1 cellular context compared by ENCODE assay signal in genomic region chr17:78953356-78954350, GRCh38.
TF ChIP-seq lines count a peak whose summit lies in the region.

No MANE protein-coding gene starts in this region.

TF ChIP-seq in HepG2, 621 proteins besides CTCF, POLR2A, EP300 and RAD21:
- TF ChIP-seq ZNF773 (CRISPR knock-in tag; IDR thresholded peaks at IDR 0.05; ENCODE audit: borderline replicate concordance) = no peak
- TF ChIP-seq SALL2 (CRISPR knock-in tag; IDR thresholded peaks at IDR 0.05) = no peak
- no peak for TF ChIP-seq ZNF34 (CRISPR knock-in tag; IDR thresholded peaks at IDR 0.05; ENCODE audit: borderline replicate concordance)
- no peak for TF ChIP-seq ZNF556 (CRISPR knock-in tag; IDR thresholded peaks at IDR 0.05; ENCODE audit: borderline replicate concordance)
- TF ChIP-seq CCDC6 (CRISPR knock-in tag; IDR thresholded peaks at IDR 0.05) = no peak
- TF ChIP-seq ZNF768 (CRISPR knock-in tag; IDR thresholded peaks at IDR 0.05) = peak; percentile 97
- TF ChIP-seq, protein P1, sequence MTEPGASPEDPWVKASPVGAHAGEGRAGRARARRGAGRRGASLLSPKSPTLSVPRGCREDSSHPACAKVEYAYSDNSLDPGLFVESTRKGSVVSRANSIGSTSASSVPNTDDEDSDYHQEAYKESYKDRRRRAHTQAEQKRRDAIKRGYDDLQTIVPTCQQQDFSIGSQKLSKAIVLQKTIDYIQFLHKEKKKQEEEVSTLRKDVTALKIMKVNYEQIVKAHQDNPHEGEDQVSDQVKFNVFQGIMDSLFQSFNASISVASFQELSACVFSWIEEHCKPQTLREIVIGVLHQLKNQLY (CRISPR knock-in tag; IDR thresholded peaks at IDR 0.05) = no peak
- no peak for TF ChIP-seq KLF13 (CRISPR knock-in tag; IDR thresholded peaks at IDR 0.05)
- TF ChIP-seq TBP (CRISPR knock-in tag; IDR thresholded peaks at IDR 0.05) = no peak
- TF ChIP-seq ZNF841 (CRISPR knock-in tag; IDR thresholded peaks at IDR 0.05; ENCODE audit: borderline replicate concordance) = no peak
- TF ChIP-seq NR1H2 (CRISPR knock-in tag; IDR thresholded peaks at IDR 0.05; ENCODE audit: borderline replicate concordance, low read depth) = no peak
- no peak for TF ChIP-seq SRF (IDR thresholded peaks at IDR 0.05; ENCODE audit: low read depth, low read length)
- TF ChIP-seq NKX3-1 (CRISPR knock-in tag; IDR thresholded peaks at IDR 0.05) = no peak
- TF ChIP-seq, protein P2, sequence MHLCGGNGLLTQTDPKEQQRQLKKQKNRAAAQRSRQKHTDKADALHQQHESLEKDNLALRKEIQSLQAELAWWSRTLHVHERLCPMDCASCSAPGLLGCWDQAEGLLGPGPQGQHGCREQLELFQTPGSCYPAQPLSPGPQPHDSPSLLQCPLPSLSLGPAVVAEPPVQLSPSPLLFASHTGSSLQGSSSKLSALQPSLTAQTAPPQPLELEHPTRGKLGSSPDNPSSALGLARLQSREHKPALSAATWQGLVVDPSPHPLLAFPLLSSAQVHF (CRISPR knock-in tag; IDR thresholded peaks at IDR 0.05) = no peak
- 0 out of 2 replicates have a peak, but pooled peaks have one; percentile 23 for TF ChIP-seq FOXO4 (CRISPR knock-in tag; conservative IDR thresholded peaks at IDR 0.05)
- no peak for TF ChIP-seq ZMYM3 (CRISPR knock-in tag; IDR thresholded peaks at IDR 0.05)
- no peak for TF ChIP-seq ZNF12 (CRISPR knock-in tag; IDR thresholded peaks at IDR 0.05)
- TF ChIP-seq, protein P3, sequence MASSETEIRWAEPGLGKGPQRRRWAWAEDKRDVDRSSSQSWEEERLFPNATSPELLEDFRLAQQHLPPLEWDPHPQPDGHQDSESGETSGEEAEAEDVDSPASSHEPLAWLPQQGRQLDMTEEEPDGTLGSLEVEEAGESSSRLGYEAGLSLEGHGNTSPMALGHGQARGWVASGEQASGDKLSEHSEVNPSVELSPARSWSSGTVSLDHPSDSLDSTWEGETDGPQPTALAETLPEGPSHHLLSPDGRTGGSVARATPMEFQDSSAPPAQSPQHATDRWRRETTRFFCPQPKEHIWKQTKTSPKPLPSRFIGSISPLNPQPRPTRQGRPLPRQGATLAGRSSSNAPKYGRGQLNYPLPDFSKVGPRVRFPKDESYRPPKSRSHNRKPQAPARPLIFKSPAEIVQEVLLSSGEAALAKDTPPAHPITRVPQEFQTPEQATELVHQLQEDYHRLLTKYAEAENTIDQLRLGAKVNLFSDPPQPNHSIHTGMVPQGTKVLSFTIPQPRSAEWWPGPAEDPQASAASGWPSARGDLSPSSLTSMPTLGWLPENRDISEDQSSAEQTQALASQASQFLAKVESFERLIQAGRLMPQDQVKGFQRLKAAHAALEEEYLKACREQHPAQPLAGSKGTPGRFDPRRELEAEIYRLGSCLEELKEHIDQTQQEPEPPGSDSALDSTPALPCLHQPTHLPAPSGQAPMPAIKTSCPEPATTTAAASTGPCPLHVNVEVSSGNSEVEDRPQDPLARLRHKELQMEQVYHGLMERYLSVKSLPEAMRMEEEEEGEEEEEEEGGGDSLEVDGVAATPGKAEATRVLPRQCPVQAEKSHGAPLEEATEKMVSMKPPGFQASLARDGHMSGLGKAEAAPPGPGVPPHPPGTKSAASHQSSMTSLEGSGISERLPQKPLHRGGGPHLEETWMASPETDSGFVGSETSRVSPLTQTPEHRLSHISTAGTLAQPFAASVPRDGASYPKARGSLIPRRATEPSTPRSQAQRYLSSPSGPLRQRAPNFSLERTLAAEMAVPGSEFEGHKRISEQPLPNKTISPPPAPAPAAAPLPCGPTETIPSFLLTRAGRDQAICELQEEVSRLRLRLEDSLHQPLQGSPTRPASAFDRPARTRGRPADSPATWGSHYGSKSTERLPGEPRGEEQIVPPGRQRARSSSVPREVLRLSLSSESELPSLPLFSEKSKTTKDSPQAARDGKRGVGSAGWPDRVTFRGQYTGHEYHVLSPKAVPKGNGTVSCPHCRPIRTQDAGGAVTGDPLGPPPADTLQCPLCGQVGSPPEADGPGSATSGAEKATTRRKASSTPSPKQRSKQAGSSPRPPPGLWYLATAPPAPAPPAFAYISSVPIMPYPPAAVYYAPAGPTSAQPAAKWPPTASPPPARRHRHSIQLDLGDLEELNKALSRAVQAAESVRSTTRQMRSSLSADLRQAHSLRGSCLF (CRISPR knock-in tag; IDR thresholded peaks at IDR 0.05; ENCODE audit: borderline replicate concordance) = no peak
- TF ChIP-seq ZNF782 (CRISPR knock-in tag; IDR thresholded peaks at IDR 0.05; ENCODE audit: borderline replicate concordance) = no peak
- TF ChIP-seq ZNF121 (CRISPR knock-in tag; IDR thresholded peaks at IDR 0.05) = peak; percentile 50; the same call in 1 of the 2 replicates
- TF ChIP-seq STAT5B (CRISPR knock-in tag; IDR thresholded peaks at IDR 0.05) = no peak
- TF ChIP-seq, protein P4, sequence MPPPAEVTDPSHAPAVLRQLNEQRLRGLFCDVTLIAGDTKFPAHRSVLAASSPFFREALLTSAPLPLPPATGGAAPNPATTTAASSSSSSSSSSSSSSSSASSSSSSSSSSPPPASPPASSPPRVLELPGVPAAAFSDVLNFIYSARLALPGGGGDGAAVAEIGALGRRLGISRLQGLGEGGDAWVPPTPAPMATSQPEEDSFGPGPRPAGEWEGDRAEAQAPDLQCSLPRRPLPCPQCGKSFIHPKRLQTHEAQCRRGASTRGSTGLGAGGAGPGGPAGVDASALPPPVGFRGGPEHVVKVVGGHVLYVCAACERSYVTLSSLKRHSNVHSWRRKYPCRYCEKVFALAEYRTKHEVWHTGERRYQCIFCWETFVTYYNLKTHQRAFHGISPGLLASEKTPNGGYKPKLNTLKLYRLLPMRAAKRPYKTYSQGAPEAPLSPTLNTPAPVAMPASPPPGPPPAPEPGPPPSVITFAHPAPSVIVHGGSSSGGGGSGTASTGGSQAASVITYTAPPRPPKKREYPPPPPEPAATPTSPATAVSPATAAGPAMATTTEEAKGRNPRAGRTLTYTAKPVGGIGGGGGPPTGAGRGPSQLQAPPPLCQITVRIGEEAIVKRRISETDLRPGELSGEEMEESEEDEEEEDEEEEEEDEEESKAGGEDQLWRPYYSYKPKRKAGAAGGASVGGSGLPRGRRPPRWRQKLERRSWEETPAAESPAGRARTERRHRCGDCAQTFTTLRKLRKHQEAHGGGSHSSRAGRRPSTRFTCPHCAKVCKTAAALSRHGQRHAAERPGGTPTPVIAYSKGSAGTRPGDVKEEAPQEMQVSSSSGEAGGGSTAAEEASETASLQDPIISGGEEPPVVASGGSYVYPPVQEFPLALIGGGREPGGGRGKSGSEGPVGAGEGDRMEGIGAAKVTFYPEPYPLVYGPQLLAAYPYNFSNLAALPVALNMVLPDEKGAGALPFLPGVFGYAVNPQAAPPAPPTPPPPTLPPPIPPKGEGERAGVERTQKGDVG (CRISPR knock-in tag; IDR thresholded peaks at IDR 0.05; ENCODE audit: borderline replicate concordance) = no peak
- no peak for TF ChIP-seq POLR2AphosphoS5 (IDR thresholded peaks at IDR 0.05; ENCODE audit: low read depth, low read length)
- no peak for TF ChIP-seq ZNF580 (CRISPR knock-in tag; IDR thresholded peaks at IDR 0.05; ENCODE audit: borderline replicate concordance, low read depth)
- TF ChIP-seq, protein P5, sequence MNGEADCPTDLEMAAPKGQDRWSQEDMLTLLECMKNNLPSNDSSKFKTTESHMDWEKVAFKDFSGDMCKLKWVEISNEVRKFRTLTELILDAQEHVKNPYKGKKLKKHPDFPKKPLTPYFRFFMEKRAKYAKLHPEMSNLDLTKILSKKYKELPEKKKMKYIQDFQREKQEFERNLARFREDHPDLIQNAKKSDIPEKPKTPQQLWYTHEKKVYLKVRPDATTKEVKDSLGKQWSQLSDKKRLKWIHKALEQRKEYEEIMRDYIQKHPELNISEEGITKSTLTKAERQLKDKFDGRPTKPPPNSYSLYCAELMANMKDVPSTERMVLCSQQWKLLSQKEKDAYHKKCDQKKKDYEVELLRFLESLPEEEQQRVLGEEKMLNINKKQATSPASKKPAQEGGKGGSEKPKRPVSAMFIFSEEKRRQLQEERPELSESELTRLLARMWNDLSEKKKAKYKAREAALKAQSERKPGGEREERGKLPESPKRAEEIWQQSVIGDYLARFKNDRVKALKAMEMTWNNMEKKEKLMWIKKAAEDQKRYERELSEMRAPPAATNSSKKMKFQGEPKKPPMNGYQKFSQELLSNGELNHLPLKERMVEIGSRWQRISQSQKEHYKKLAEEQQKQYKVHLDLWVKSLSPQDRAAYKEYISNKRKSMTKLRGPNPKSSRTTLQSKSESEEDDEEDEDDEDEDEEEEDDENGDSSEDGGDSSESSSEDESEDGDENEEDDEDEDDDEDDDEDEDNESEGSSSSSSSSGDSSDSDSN (CRISPR knock-in tag; IDR thresholded peaks at IDR 0.05) = no peak
- no peak for TF ChIP-seq ZUFSP (CRISPR knock-in tag; IDR thresholded peaks at IDR 0.05; ENCODE audit: borderline replicate concordance)
- no peak for TF ChIP-seq ARID4A (CRISPR knock-in tag; IDR thresholded peaks at IDR 0.05; ENCODE audit: borderline replicate concordance)
- TF ChIP-seq HOXA9 (CRISPR knock-in tag; IDR thresholded peaks at IDR 0.05; ENCODE audit: borderline replicate concordance) = no peak
- TF ChIP-seq GABPB1 (CRISPR knock-in tag; IDR thresholded peaks at IDR 0.05) = no peak
- no peak for TF ChIP-seq RNF2 (conservative IDR thresholded peaks at IDR 0.05; ENCODE audit: low read depth)
- TF ChIP-seq RFX1 (IDR thresholded peaks at IDR 0.05) = peak; percentile 46; the same call in 1 of the 2 replicates
- no peak for TF ChIP-seq FOXO1 (CRISPR knock-in tag; IDR thresholded peaks at IDR 0.05)
- peak; percentile 9; the same call in 1 of the 2 replicates for TF ChIP-seq MAX (IDR thresholded peaks at IDR 0.05)
- no peak for TF ChIP-seq MIER3 (CRISPR knock-in tag; IDR thresholded peaks at IDR 0.05; ENCODE audit: borderline replicate concordance)
- TF ChIP-seq SNAI1 (CRISPR knock-in tag; IDR thresholded peaks at IDR 0.05; ENCODE audit: borderline replicate concordance) = no peak
- TF ChIP-seq MIXL1 (CRISPR knock-in tag; IDR thresholded peaks at IDR 0.05) = no peak
